In the genomic region with DNA sequence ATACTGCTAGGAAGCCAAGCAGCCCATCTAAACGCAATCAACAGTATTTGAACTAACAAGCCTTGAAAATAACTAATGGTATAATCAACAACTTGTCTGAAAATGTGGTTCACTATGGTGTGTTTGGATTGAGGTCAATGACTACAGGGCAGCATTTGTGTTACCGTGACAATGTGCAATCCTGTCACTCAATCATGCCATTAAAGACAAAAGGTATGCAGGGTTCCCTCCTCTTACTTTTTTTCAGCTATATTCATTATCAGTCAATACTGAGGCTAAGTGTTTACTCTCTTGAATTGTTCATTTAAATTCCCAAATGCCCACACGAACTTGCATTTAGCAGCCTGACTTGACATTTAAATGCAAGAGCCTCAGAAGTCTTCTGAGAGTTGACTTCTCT, we compare ENCODE assay signal across 22 cellular contexts.
"Had no signal": no experiment of that assay in that cellular context is flagged by ENCODE, and none has a peak within 500 bp of the region (broad histone marks: within the 10 kb centered on the region; RNA-seq: fewer than 3 reads in every experiment).

No MANE protein-coding gene starts in this region.

- DNase-seq: activated CD4-positive, alpha-beta T cell treated with anti-CD3 and anti-CD28 coated beads, Interleukin-2, amount 50 U/mL, for 1 hour; activated CD8-positive, alpha-beta T cell treated with anti-CD3 and anti-CD28 coated beads for 36 hours; activated gamma-delta T cell treated with Interleukin-2 at 50 U/mL for 16 hours; activated naive CD4-positive, alpha-beta T cell treated with anti-CD3 and anti-CD28 coated beads, Interleukin-2, amount 50 U/mL, for 16 hours; activated T-cell treated with anti-CD3 and anti-CD28 coated beads, Interleukin-2, amount 50 U/mL, for 4 hours; amniotic stem cell; caudate nucleus; cortex of kidney; head of caudate nucleus; hippocampal formation; left colon; mammary epithelial cell; naive B cell; occipital lobe; right lobe of liver; stimulated activated CD4-positive, alpha-beta T cell treated with anti-CD3 and anti-CD28 coated beads, Interleukin-12 subunit alpha, Interleukin-12 subunit beta, amount 100 ng/mL, for 4 hours; stimulated activated CD4-positive, alpha-beta T cell treated with anti-CD3 and anti-CD28 coated beads, Interleukin-4, amount 100 ng/mL, for 1 hour; stimulated activated naive CD8-positive, alpha-beta T cell treated with anti-CD3 and anti-CD28 coated beads, Interleukin-15, amount 100 ng/mL, for 72 hours; substantia nigra; T-helper 2 cell; uterus had no signal

- H3K79me2 ChIP-seq: parathyroid adenoma had no signal

- H3K36me3 ChIP-seq: right lobe of liver, uterus had no signal

- H3K27ac ChIP-seq: parathyroid adenoma, right lobe of liver, uterus had no signal

- H3K9ac ChIP-seq: parathyroid adenoma had no signal

- H3K27me3 ChIP-seq: right lobe of liver, uterus had no signal

- H3K4me3 ChIP-seq: right lobe of liver, uterus had no signal

- H3K4me1 ChIP-seq: parathyroid adenoma, right lobe of liver, uterus had no signal
